In the genomic region with DNA sequence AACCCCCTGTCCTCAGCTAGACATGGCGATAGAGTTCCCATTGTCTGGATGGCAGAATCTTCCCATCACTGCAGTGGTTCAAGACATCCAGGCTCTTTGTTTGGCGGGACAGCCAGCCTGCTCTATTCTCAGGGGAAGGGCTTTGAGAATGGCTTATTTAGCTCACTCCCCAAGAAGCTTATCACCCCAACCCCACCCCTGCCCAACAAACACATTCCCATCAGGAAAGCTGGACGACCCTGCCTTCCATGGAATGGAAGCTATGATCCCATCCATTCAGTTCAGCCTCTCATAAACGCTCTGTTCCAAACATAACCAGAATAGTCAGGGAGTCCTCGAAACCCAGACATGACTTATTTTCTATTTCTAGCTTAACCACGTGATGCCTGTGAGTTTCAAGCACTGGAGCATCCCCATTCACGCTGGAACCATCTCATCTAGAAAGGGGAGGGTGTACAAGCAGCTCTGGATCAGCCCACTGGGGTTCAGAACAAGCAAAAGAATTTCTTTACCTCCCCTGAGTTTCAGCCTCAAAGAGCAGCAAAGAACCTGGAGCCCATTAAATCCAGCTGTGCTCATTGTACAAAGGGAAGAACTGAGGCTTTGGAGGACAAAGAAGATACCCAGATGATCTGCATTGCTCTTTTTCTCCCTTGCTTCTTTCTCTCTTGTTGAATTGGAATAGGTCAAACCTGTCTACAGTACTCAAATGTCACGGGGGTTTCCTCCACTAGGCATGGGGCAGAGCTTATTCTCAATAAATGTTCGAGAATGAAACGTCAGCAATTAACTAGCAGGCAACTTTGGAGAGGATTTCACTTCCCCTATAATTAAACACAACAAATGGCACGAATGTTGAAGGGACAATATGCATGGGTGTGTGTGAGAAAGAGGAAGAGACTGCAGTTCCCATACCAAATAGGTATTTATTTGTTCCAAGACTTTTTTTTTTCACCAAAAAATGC, we compare ENCODE assay signal across 7 cellular contexts.
A peak's percentile ranks its signal among the peaks of the same experiment; 100 is the strongest.
DNase-seq lines count a peak whose midpoint lies in the region; ATAC-seq and TF ChIP-seq lines count a peak whose summit lies in the region.

No MANE protein-coding gene starts in this region.

- no peak overlapping the region for H3K56ac ChIP-seq in IMR-90 (ENCODE audit: extremely low read depth, insufficient read depth, low read length)

- H2AFZ ChIP-seq in IMR-90 (replicated peaks; ENCODE audit: low read length, poor library complexity): no peak overlapping the region

- H3K4me3 ChIP-seq in IMR-90 (ENCODE audit: insufficient read depth, low read depth, low read length): no peak overlapping the region

- 74% methylated on average over 4 of the region's 11 CpGs; no CpG with 5 or more reads in 1 of the 2 experiments for WGBS in IMR-90 (ENCODE audit: extremely low coverage in 2 of 2, insufficient read length in 1 of 2), 2 experiments

- H3K4me3 Mint-ChIP-seq in stimulated activated memory B cell treated with anti-CD40 and anti-IgM and Interleukin-4, amounts not matched to agents 10 μg/mL and 1 μg/mL and 100 μg/mL, for 72 hours: peak overlapping the region; percentile 62

- no peak overlapping the region for H3K14ac ChIP-seq in IMR-90 (replicated peaks; ENCODE audit: low read depth, low read length)

- H3K27ac ChIP-seq in IMR-90 (ENCODE audit: insufficient read depth, low read length): no peak overlapping the region

- no peak overlapping the region for H3K4me2 ChIP-seq in IMR-90 (ENCODE audit: low read depth, low read length)

- peaks cover 48% of the 10 kb centered on the region for H4K20me1 ChIP-seq in IMR-90 (ENCODE audit: insufficient read depth, low read length)

- no peaks in the 10 kb centered on the region for H3K9me3 Mint-ChIP-seq in stimulated activated memory B cell treated with anti-CD40 and anti-IgM and Interleukin-4, amounts not matched to agents 10 μg/mL and 1 μg/mL and 100 μg/mL, for 72 hours

- H2BK5ac ChIP-seq in IMR-90 (ENCODE audit: low read depth, low read length, poor library complexity, severe bottlenecking): no peak overlapping the region

- no peak overlapping the region for H2BK20ac ChIP-seq in IMR-90 (ENCODE audit: low read depth, low read length)

- H3K27me3 Mint-ChIP-seq in stimulated activated memory B cell treated with anti-CD40 and anti-IgM and Interleukin-4, amounts not matched to agents 10 μg/mL and 1 μg/mL and 100 μg/mL, for 72 hours: no peaks in the 10 kb centered on the region

- H3K18ac ChIP-seq in IMR-90 (ENCODE audit: low read depth, low read length): no peak overlapping the region

- no peak overlapping the region for H2BK120ac ChIP-seq in IMR-90 (ENCODE audit: low read depth, low read length)

- ATAC-seq in GM19351 (IDR thresholded peaks at IDR 0.05; ENCODE audit: unreplicated experiment): peak; percentile 72
- ATAC-seq in IMR-90 (ENCODE audit: low read depth): no peak
- peak; percentile 91 for ATAC-seq in stimulated activated memory B cell treated with anti-CD40 and anti-IgM and Interleukin-4, amounts not matched to agents 10 μg/mL and 1 μg/mL and 100 μg/mL, for 72 hours

- TF ChIP-seq RAD21 in IMR-90 (IDR thresholded peaks at IDR 0.05; ENCODE audit: low read length): no peak

- H2AK5ac ChIP-seq in IMR-90 (ENCODE audit: low read depth, low read length): no peak overlapping the region

- H4K5ac ChIP-seq in IMR-90 (ENCODE audit: low read depth, low read length): no peak overlapping the region

- H3K4me1 Mint-ChIP-seq in stimulated activated memory B cell treated with anti-CD40 and anti-IgM and Interleukin-4, amounts not matched to agents 10 μg/mL and 1 μg/mL and 100 μg/mL, for 72 hours: peaks cover 83% of the 10 kb centered on the region

- peaks cover 11% of the 10 kb centered on the region for H3K9me1 ChIP-seq in IMR-90 (ENCODE audit: insufficient read depth, low read length)

- H3K27me3 ChIP-seq in IMR-90 (ENCODE audit: control insufficient read depth, insufficient read depth, low read length): no peaks in the 10 kb centered on the region

- POLR2A ChIA-PET in IMR-90 (lab: Charles Lee; ENCODE audit: unreplicated experiment): no interaction called here

- dilution Hi-C loops in IMR-90 (cut with HindIII; ENCODE audit: low sequenced_read_pairs, unreplicated experiment): no loop called here

- intact Hi-C loops in IMR-90 (cut with micrococcal nuclease): no loop called here

- no peak for DNase-seq in IMR-90
- DNase-seq in fibroblast of peridontal ligament (ENCODE audit: extremely low read depth): peak; percentile 56
- DNase-seq in mucosa of gallbladder (ENCODE audit: low spot score): no peak
- DNase-seq in NCI-H1694 (lab: John Stamatoyannopoulos, UW): no peak
- DNase-seq in activated CD4-positive, alpha-beta T cell treated with anti-CD3 and anti-CD28 coated beads for 4 hours: no peak

- peak overlapping the region; percentile 98 for H3K27ac Mint-ChIP-seq in stimulated activated memory B cell treated with anti-CD40 and anti-IgM and Interleukin-4, amounts not matched to agents 10 μg/mL and 1 μg/mL and 100 μg/mL, for 72 hours

- H3K36me3 ChIP-seq in IMR-90 (ENCODE audit: control insufficient read depth, insufficient read depth, low read length): no peaks in the 10 kb centered on the region

- peaks cover 8% of the 10 kb centered on the region for H3K4me1 ChIP-seq in IMR-90 (ENCODE audit: control insufficient read depth, insufficient read depth, low read length)

- H3K23ac ChIP-seq in IMR-90 (ENCODE audit: low read depth, low read length): no peak overlapping the region

- no peaks in the 10 kb centered on the region for H3K9me3 ChIP-seq in IMR-90 (ENCODE audit: control insufficient read depth, insufficient read depth, low read length)

- no peak overlapping the region for H2BK15ac ChIP-seq in IMR-90 (ENCODE audit: low read depth, low read length)

- H3K79me1 ChIP-seq in IMR-90 (ENCODE audit: low read depth in 1 of 2, low read length in 2 of 2): peaks cover 7 to 61% of the 10 kb centered on the region in 2 experiments; a peak in 3 of 4 replicates

- CTCF ChIA-PET in IMR-90 (lab: Yijun Ruan, JAX): interaction anchor here (1.1 kb wide), 1 partner anchor 33 kb away, joined by 3 read pairs; no protein-coding TSS in a partner anchor

- H3K36me3 Mint-ChIP-seq in stimulated activated memory B cell treated with anti-CD40 and anti-IgM and Interleukin-4, amounts not matched to agents 10 μg/mL and 1 μg/mL and 100 μg/mL, for 72 hours: peaks cover 6% of the 10 kb centered on the region

- no peak for TF ChIP-seq CTCF in IMR-90 (conservative IDR thresholded peaks at IDR 0.05; ENCODE audit: low read depth, low read length)

- no peak overlapping the region for H4K91ac ChIP-seq in IMR-90 (ENCODE audit: insufficient read depth, low read depth, low read length)

- no peak overlapping the region for H3K9ac ChIP-seq in IMR-90 (ENCODE audit: low read depth, low read length)

- H3K4ac ChIP-seq in IMR-90 (ENCODE audit: low read depth, low read length): no peak overlapping the region

- H2AK9ac ChIP-seq in IMR-90 (replicated peaks; ENCODE audit: low read depth, low read length, poor library complexity): peak overlapping the region; percentile 89

- in situ Hi-C loops in IMR-90 (cut with MboI; ENCODE audit: low sequenced_read_pairs): no loop called here

- BruUV-seq in IMR-90 (replicated peaks; lab: Mats Ljungman, UMichigan): no TSS peak

- no peak overlapping the region for H4K8ac ChIP-seq in IMR-90 (ENCODE audit: low read depth in 2 of 2, low read length in 2 of 2)

- TF ChIP-seq POLR2A in IMR-90 (IDR thresholded peaks at IDR 0.05; ENCODE audit: low read depth, low read length): no peak

TF ChIP-seq in IMR-90, 13 proteins besides CTCF, POLR2A, EP300 and RAD21:
- TF ChIP-seq MXI1 (IDR thresholded peaks at IDR 0.05; ENCODE audit: borderline replicate concordance, low read depth, low read length): no peak
- no peak for TF ChIP-seq CEBPB (IDR thresholded peaks at IDR 0.05; ENCODE audit: low read depth, low read length)
- TF ChIP-seq, protein P1, sequence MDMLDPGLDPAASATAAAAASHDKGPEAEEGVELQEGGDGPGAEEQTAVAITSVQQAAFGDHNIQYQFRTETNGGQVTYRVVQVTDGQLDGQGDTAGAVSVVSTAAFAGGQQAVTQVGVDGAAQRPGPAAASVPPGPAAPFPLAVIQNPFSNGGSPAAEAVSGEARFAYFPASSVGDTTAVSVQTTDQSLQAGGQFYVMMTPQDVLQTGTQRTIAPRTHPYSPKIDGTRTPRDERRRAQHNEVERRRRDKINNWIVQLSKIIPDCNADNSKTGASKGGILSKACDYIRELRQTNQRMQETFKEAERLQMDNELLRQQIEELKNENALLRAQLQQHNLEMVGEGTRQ (IDR thresholded peaks at IDR 0.05; ENCODE audit: low read depth, low read length): no peak
